ENCODE assay signal across 28 cellular contexts in the genomic region with DNA sequence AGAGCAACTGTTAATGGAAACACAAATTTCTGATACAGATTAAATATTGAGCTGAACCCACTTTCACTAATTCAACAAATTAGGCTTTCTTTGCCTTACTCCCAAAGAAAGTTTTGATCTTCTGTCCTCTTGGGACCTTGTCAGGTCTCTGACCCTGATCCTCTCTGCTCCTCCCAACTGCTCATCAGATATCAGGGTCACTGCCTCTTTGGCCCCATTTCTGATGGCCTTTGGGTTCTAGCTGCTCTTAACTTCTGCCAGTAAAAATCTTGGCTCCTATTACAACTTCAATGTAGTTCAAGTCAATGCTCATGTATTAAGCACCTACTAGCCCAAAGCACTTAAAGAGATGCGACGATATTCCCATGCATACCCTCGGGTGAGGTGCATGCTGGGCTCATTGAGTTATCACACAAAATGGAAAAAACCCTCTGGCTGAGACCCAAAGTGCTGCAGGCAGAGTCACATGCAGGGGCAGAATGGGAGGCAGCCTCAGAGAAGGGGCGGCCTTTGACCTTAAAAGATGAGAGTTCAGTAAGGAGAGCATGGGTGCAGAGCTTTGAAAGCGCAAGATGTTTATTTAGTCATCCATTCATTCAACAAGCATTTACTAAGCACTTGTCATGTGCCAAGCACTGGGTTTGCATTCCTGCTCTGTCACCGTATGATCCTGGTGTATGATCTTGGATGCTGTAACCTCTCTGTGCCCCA.
DNase-seq lines count a peak whose midpoint lies in the region; ATAC-seq, FAIRE-seq and TF ChIP-seq lines count a peak whose summit lies in the region.
"Had no signal": no experiment of that assay in that cellular context is flagged by ENCODE, and none has a peak within 500 bp of the region (broad histone marks: within the 10 kb centered on the region; RNA-seq: fewer than 3 reads in every experiment).

No MANE protein-coding gene starts in this region.

- WGBS in right cardiac atrium: 84% methylated on average over 6 of the region's 6 CpGs
- 9% methylated on average over 6 of the region's 6 CpGs for WGBS in HepG2 (ENCODE audit: low lambda C conversion rate)
- WGBS in transverse colon (ENCODE audit: low coverage in 1 of 2), 2 donors: 50 to 77% methylated on average over 2 to 6 of the region's 6 CpGs

- no peaks in the 10 kb centered on the region for H3K79me2 ChIP-seq in HepG2 (ENCODE audit: insufficient read depth, low read length)

- H3K27ac Mint-ChIP-seq in Calu3 (ENCODE audit: unreplicated experiment): no peak overlapping the region
- H3K27ac Mint-ChIP-seq: CD8-positive, alpha-beta memory T cell; HFFc6 had no signal

- TF ChIP-seq CTCF in HepG2 (CRISPR knock-in tag; IDR thresholded peaks at IDR 0.05) (no peak), transverse colon (IDR thresholded peaks at IDR 0.05) (no peak), Calu3 (IDR thresholded peaks at IDR 0.05; ENCODE audit: unreplicated experiment) (no peak)

- peak overlapping the region; percentile 79 for H3K4me2 ChIP-seq in HepG2 (ENCODE audit: low read depth, low read length)
- H3K4me2 ChIP-seq: BLaER1 treated with 17β-estradiol and CSF1 and Interleukin-3, amounts not matched to agents 10 nM and 100 nM; PC-9 had no signal

- POLR2A ChIA-PET in HepG2 (lab: Yijun Ruan, JAX): no interaction called here

- H3K27ac ChIP-seq in right cardiac atrium (ENCODE audit: low read length) (no peak overlapping the region), HepG2 (ENCODE audit: extremely low read length, insufficient read depth, low read length) (peak overlapping the region; percentile 15), transverse colon (no peak overlapping the region)
- H3K27ac ChIP-seq: 22Rv1; BLaER1 treated with 17β-estradiol and CSF1 and Interleukin-3, amounts not matched to agents 10 nM and 100 nM; PC-9; RWPE1 had no signal

- H3K36me3 ChIP-seq in HepG2 (replicated peaks in 1 of 2; ENCODE audit: control insufficient read depth in 1 of 2, insufficient read depth in 2 of 2, low read length in 2 of 2) (no peaks in the 10 kb centered on the region), transverse colon (no peaks in the 10 kb centered on the region)
- H3K36me3 ChIP-seq: BLaER1 treated with 17β-estradiol and CSF1 and Interleukin-3, amounts not matched to agents 10 nM and 100 nM had no signal

- CTCF ChIA-PET in HepG2 (lab: Yijun Ruan, JAX; ENCODE audit: low intra/inter-chr PET ratio, low total read pairs) (no interaction called here), Calu3 (lab: Charles Lee) (no interaction called here)

- H3K4me3 ChIP-seq in right cardiac atrium (ENCODE audit: low read length) (no peak overlapping the region), HepG2 (replicated peaks in 1 of 3; ENCODE audit: insufficient read depth in 1 of 3, low read depth in 2 of 3, low read length in 3 of 3) (no peak overlapping the region), transverse colon (no peak overlapping the region)
- H3K4me3 ChIP-seq: BLaER1 treated with 17β-estradiol and CSF1 and Interleukin-3, amounts not matched to agents 10 nM and 100 nM; PC-9 had no signal

- H3K4me1 ChIP-seq in right cardiac atrium (ENCODE audit: control insufficient read depth, insufficient read depth, low read length) (no peaks in the 10 kb centered on the region), HepG2 (ENCODE audit: insufficient read depth, low read length) (peaks cover 97% of the 10 kb centered on the region), transverse colon (peaks cover 18 to 36% (median 29%) of the 10 kb centered on the region in 4 donors)

- no peak overlapping the region for H2AFZ ChIP-seq in HepG2 (ENCODE audit: low read length)
- H2AFZ ChIP-seq: PC-9 had no signal

- FAIRE-seq in HepG2 (lab: Jason Lieb, UNC) (peak; percentile 63), GM12891 (lab: Jason Lieb, UNC) (no peak)
- FAIRE-seq: H54 had no signal

- intact Hi-C loops in Right ventricle myocardium superior (cut with DNase I) (loop anchor here (5.0 kb wide), 1 partner anchor 294 kb away; no protein-coding TSS in a partner anchor), right cardiac atrium (cut with DNase I) (loop anchor here (5.0 to 10.0 kb wide), 5 partner anchors 187 to 369 kb away; partner anchors contain the start of genes RASL11A (in 3 of the 4) and USP12 (in 1 of the 4)), HepG2 (cut with micrococcal nuclease; ENCODE audit: unreplicated experiment) (loop anchor here (10.0 kb wide), 1 partner anchor 997 kb away; the partner anchor contains the start of gene URAD), transverse colon (cut with DNase I; ENCODE audit: low total_unique reads) (loop anchor here (5.0 kb wide), 2 partner anchors 264 to 284 kb away; partner anchors contain the start of genes RASL11A and RPL21), Calu3 (cut with micrococcal nuclease; ENCODE audit: unreplicated experiment) (loop anchor here (5.0 kb wide), 1 partner anchor 214 kb away; no protein-coding TSS in a partner anchor)

- TF ChIP-seq POLR2A in HepG2 (IDR thresholded peaks at IDR 0.05; ENCODE audit: insufficient read depth in 1 of 2, low read depth in 2 of 2, low read length in 2 of 2) (no peak), transverse colon (IDR thresholded peaks at IDR 0.05) (no peak), GM12891 (IDR thresholded peaks at IDR 0.05; ENCODE audit: low read depth, low read length) (no peak)

- 0 out of 4 replicates have a peak, but pooled peaks of 1 of the 2 experiments have one; percentile 21 for TF ChIP-seq EP300 in HepG2 (IDR thresholded peaks at IDR 0.05; ENCODE audit: low read depth in 2 of 2, low read length in 2 of 2)
- TF ChIP-seq EP300 in HepG2 (CRISPR knock-in tag; IDR thresholded peaks at IDR 0.05; ENCODE audit: borderline replicate concordance): no peak
- no peak for TF ChIP-seq EP300 in transverse colon (IDR thresholded peaks at IDR 0.05; ENCODE audit: low read depth)

- H4K20me1 ChIP-seq in HepG2 (ENCODE audit: insufficient read depth, low read length): no peaks in the 10 kb centered on the region
- H4K20me1 ChIP-seq: BLaER1 treated with 17β-estradiol and CSF1 and Interleukin-3, amounts not matched to agents 10 nM and 100 nM had no signal

- H3K27me3 ChIP-seq in right cardiac atrium (ENCODE audit: control insufficient read depth, insufficient read depth) (no peaks in the 10 kb centered on the region), HepG2 (ENCODE audit: control insufficient read depth in 1 of 2, insufficient read depth in 2 of 2, low read length in 2 of 2) (no peaks in the 10 kb centered on the region), transverse colon (no peaks in the 10 kb centered on the region)

- BruUV-seq in HepG2 (replicated peaks; lab: Mats Ljungman, UMichigan): no TSS peak
- no TSS peak for BruUV-seq in Calu3 (replicated peaks; lab: Mats Ljungman, UMichigan)

- no peaks in the 10 kb centered on the region for H3K9me3 Mint-ChIP-seq in Calu3 (ENCODE audit: low read depth, unreplicated experiment)
- H3K9me3 Mint-ChIP-seq: CD8-positive, alpha-beta memory T cell; HFFc6 had no signal

- no peak for TF ChIP-seq RAD21 in HepG2 (CRISPR knock-in tag; IDR thresholded peaks at IDR 0.05)

- peaks cover 2% of the 10 kb centered on the region for H3K4me1 Mint-ChIP-seq in Calu3 (ENCODE audit: low read depth, unreplicated experiment)
- H3K4me1 Mint-ChIP-seq: CD8-positive, alpha-beta memory T cell had no signal

- peaks cover 47% of the 10 kb centered on the region for H3K27me3 Mint-ChIP-seq in Calu3 (ENCODE audit: unreplicated experiment)

- H3K9me3 ChIP-seq in right cardiac atrium (ENCODE audit: control insufficient read depth, low read length) (no peaks in the 10 kb centered on the region), HepG2 (ENCODE audit: low read length) (no peaks in the 10 kb centered on the region), transverse colon (no peaks in the 10 kb centered on the region)
- H3K9me3 ChIP-seq: BLaER1 treated with 17β-estradiol and CSF1 and Interleukin-3, amounts not matched to agents 10 nM and 100 nM had no signal

- no peak overlapping the region for H3K9ac ChIP-seq in HepG2 (ENCODE audit: insufficient read depth, low read depth, low read length)
- H3K9ac ChIP-seq: BLaER1 treated with 17β-estradiol and CSF1 and Interleukin-3, amounts not matched to agents 10 nM and 100 nM had no signal

- in situ Hi-C loops in SK-MEL-5 (cut with HindIII; ENCODE audit: low pct_unique_long_range_greater_than_20kb, low sequenced_read_pairs) (no loop called here), HepG2 (cut with HindIII; ENCODE audit: extremely low pct_ligation_motif_present, low pct_unique_long_range_greater_than_20kb) (loop anchor here (5.0 to 10.0 kb wide), 3 partner anchors 294 to 837 kb away; no protein-coding TSS in a partner anchor), transverse colon (cut with MboI; ENCODE audit: low pct_ligation_motif_present in 1 of 4, low pct_unique_long_range_greater_than_20kb in 1 of 4, low sequenced_read_pairs in 3 of 4) (loop anchor here (5.0 to 25.0 kb wide), 7 partner anchors 174 to 999 kb away; partner anchors contain the start of genes RASL11A (in 2 of the 4), RPL21 (in 1 of the 4), URAD (in 1 of the 4) and USP12 (in 1 of the 4))

- no peaks in the 10 kb centered on the region for H3K36me3 Mint-ChIP-seq in Calu3 (ENCODE audit: insufficient read depth, unreplicated experiment)
- H3K36me3 Mint-ChIP-seq: CD8-positive, alpha-beta memory T cell had no signal

- no peak overlapping the region for H3K4me3 Mint-ChIP-seq in Calu3 (ENCODE audit: low read depth, unreplicated experiment)
- H3K4me3 Mint-ChIP-seq: CD8-positive, alpha-beta memory T cell; HFFc6 had no signal

- ATAC-seq in Right ventricle myocardium superior (ENCODE audit: poor library complexity) (no peak), right cardiac atrium (no peak), HepG2 (no peak)
- ATAC-seq: SK-N-SH treated with all-trans-retinoic acid at 6 μM for 48 hours had no signal

- DNase-seq in Right ventricle myocardium superior (peak; percentile 26), right cardiac atrium (no peak), SK-MEL-5 (ENCODE audit: low read depth, low spot score) (peak; percentile 19), HepG2 (ENCODE audit: low spot score) (peak; percentile 47), transverse colon (peak; percentile 4), GM12891 (ENCODE audit: insufficient read length, low spot score) (no peak), Calu3 (no peak)
- no peak for DNase-seq in stimulated activated CD4-positive, alpha-beta T cell treated with anti-CD3 and anti-CD28 coated beads, Interleukin-4, amount 100 ng/mL, for 24 hours
- DNase-seq: EL, GF-D8, HFFc6, Kasumi-1, MM.1S, NCI-H1092, NCI-H1436, NCI-H187 treated with DMSO at 0.1 percent for 48 hours, NCI-H2107, NCI-H2227 treated with DMSO at 0.1 percent for 48 hours, NCI-H510A, NCI-H748 treated with DMSO at 0.1 percent for 48 hours, PC-9, SIG-M5 had no signal

TF ChIP-seq in GM12891, 5 proteins besides CTCF, POLR2A, EP300 and RAD21:
- TF ChIP-seq TAF1 (IDR thresholded peaks at IDR 0.05; ENCODE audit: low read depth, low read length): no peak
- no peak for TF ChIP-seq POU2F2 (IDR thresholded peaks at IDR 0.05; ENCODE audit: low read depth, low read length)
- TF ChIP-seq PAX5 (IDR thresholded peaks at IDR 0.05; ENCODE audit: insufficient read depth, low read length, severe bottlenecking): no peak
- TF ChIP-seq SPI1 (IDR thresholded peaks at IDR 0.05; ENCODE audit: low read depth, low read length): no peak
- no peak for TF ChIP-seq POLR2AphosphoS5 (IDR thresholded peaks at IDR 0.05; ENCODE audit: low read depth, low read length)

Comparison
In these comparisons a context has a peak if more than half of its experiments do, and no peak if none do; other contexts are left out.
1. DNase-seq: peak in Right ventricle myocardium superior (single experiment), SK-MEL-5 (single experiment), HepG2 (single experiment) and transverse colon (single experiment); none in right cardiac atrium (0 of 3), GM12891 (single experiment), stimulated activated CD4-positive, alpha-beta T cell treated with anti-CD3 and anti-CD28 coated beads, Interleukin-4, amount 100 ng/mL, for 24 hours (single experiment) and Calu3 (single experiment).